10 cellular contexts compared by ENCODE assay signal in the genomic region with DNA sequence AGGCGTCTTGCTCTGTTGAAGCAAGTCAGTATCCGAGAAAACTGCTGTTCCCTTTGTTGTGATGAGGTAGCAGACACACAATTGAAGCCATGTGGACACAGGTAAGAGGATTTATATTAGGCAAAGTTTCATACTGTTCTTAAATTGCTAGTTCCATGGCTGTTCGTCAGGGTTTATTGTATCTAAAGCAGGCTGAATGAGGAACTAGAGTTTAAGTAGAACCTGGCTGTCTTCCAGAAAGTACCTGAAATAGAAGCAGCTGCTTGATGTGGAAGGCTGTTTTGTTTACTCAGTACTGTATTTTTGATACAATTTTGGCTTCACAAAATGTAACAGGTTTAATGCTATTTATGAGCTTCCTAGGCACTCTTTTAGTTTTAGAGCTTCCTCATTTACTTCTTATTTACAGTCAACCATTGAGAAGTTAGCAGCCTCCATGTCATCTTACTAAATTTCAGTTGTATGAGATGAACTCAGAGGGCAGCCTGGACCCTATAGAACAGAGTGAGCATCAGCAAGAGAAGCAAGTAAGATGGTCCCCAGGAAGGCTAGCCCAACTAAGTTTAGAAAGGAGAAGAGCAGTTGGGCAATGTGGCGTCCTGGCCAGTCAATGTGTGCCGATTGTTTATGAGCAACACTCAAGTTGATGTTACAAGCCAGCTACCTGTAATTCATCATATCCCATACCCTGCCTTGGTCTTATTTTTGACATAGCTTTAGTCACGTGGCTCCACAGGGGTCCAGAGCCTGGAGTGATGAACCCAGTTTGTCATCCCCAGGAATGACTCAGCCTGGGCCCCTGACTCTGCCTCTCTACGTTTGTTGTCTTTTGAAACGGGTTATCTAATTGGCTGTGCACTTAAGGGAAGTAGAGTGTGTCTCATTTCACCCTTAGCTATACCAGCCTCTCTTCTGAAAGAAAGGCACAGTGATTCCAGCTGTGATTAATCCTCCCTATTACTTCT. TPM values are rescaled to one million over a fixed set of nuclear protein-coding genes. Genes with fewer than 3 reads are reported as not detected.
DNase-seq lines count a peak whose midpoint lies in the region; ATAC-seq lines count a peak whose summit lies in the region.
"Had no signal": no experiment of that assay in that cellular context is flagged by ENCODE, and none has a peak within 500 bp of the region (broad histone marks: within the 10 kb centered on the region; RNA-seq: fewer than 3 reads in every experiment).

No MANE protein-coding gene starts in this region.

- ATAC-seq in esophagus mucosa (peak; percentile 19), HG03135 (IDR thresholded peaks at IDR 0.05; ENCODE audit: unreplicated experiment) (no peak), GM21515 (IDR thresholded peaks at IDR 0.05; ENCODE audit: unreplicated experiment) (no peak)

- DNase-seq in stimulated activated CD4-positive, alpha-beta T cell treated with anti-CD3 and anti-CD28 coated beads, Interleukin-15, amount 100 ng/mL, for 24 hours = peak; percentile 43
- DNase-seq in stimulated activated CD4-positive, alpha-beta T cell treated with anti-CD3 and anti-CD28 coated beads, Interleukin-4, amount 100 ng/mL, for 4 hours = no peak
- DNase-seq in NOMO-1 (lab: John Stamatoyannopoulos, UW; ENCODE audit: unreplicated experiment in 2 of 2) = peak; percentile 48 to 68
- no peak for DNase-seq in GM19240 (ENCODE audit: insufficient read length, low spot score)
- DNase-seq in GM03348 (ENCODE audit: low spot score) = no peak
- DNase-seq: esophagus squamous epithelium, NCI-H446 had no signal

RNA-seq across cellular contexts. Expression of gene ARL2BP, which starts 9.6 kb away (rescaled TPM):
- total RNA-seq in esophagus mucosa = 43.4 TPM

RNA-seq across cellular contexts. Expression of gene PLLP, which starts 49.1 kb away (rescaled TPM):
- 9.3 TPM for total RNA-seq in esophagus mucosa

RNA-seq across cellular contexts. Expression of gene RSPRY1, which starts 49.3 kb away (rescaled TPM):
- total RNA-seq in esophagus mucosa = 20.4 TPM

RNA-seq across cellular contexts. Expression of gene PSME3IP1, which starts 49.6 kb away (rescaled TPM):
- total RNA-seq in esophagus mucosa = 63.1 TPM

Comparison
In these comparisons a context has a peak if more than half of its experiments do, and no peak if none do; other contexts are left out.
1. DNase-seq: peak in stimulated activated CD4-positive, alpha-beta T cell treated with anti-CD3 and anti-CD28 coated beads, Interleukin-15, amount 100 ng/mL, for 24 hours (single experiment) and NOMO-1 (2 of 2); none in stimulated activated CD4-positive, alpha-beta T cell treated with anti-CD3 and anti-CD28 coated beads, Interleukin-4, amount 100 ng/mL, for 4 hours (0 of 2), GM19240 (single experiment) and GM03348 (single experiment).